In genomic region chr5:157766441-157766840, GRCh38 we compare ENCODE assay signal across 23 cellular contexts.
"Had no signal": no experiment of that assay in that cellular context is flagged by ENCODE, and none has a peak within 500 bp of the region (broad histone marks: within the 10 kb centered on the region; RNA-seq: fewer than 3 reads in every experiment).

No MANE protein-coding gene starts in this region.

- DNase-seq: Kasumi-1, MM.1S, NCI-H1092 treated with DMSO at 0.1 percent for 48 hours, NCI-H1436, NCI-H1694, NCI-H2029, NCI-H2081 treated with DMSO at 0.1 percent for 48 hours, NCI-H2171, NCI-H226, NCI-H446, NCI-H510A, NCI-H524 treated with DMSO at 0.1 percent for 48 hours, NCI-H774, PC-3, SHP77, SK-N-SH, SW 1271, T-cell had no signal

- H3K27me3 Mint-ChIP-seq: IgD-negative memory B cell had no signal

- H3K9ac ChIP-seq: KMS-11, SK-N-SH had no signal

- H3K9me3 ChIP-seq: SK-N-SH had no signal

- FAIRE-seq: K562 had no signal

- H3K36me3 Mint-ChIP-seq: IgD-negative memory B cell had no signal

- H3K4me3 Mint-ChIP-seq: T-cell had no signal

- ATAC-seq: Panc1, PC-3, T-cell had no signal

- H3K27ac ChIP-seq: KMS-11, RWPE1 had no signal

- H3K27ac Mint-ChIP-seq: IgD-negative memory B cell, T-cell had no signal

- H3K4me3 ChIP-seq: K562 had no signal

- H3K4me2 ChIP-seq: KMS-11, SK-N-SH had no signal
